Comparison of ENCODE assay signal across 10 cellular contexts in genomic region chr21:43880111-43880985, GRCh38. TPM values are rescaled to one million over a fixed set of nuclear protein-coding genes. Genes with fewer than 3 reads are reported as not detected.
DNase-seq lines count a peak whose midpoint lies in the region; ATAC-seq and FAIRE-seq lines count a peak whose summit lies in the region.
"Had no signal": no experiment of that assay in that cellular context is flagged by ENCODE, and none has a peak within 500 bp of the region (broad histone marks: within the 10 kb centered on the region; RNA-seq: fewer than 3 reads in every experiment).

No MANE protein-coding gene starts in this region.

- no peaks in the 10 kb centered on the region for H3K27me3 ChIP-seq in effector memory CD4-positive, alpha-beta T cell (replicated peaks; ENCODE audit: control insufficient read depth, insufficient read depth, low read length, poor library complexity, severe bottlenecking)

- H3K9me3 ChIP-seq in effector memory CD4-positive, alpha-beta T cell (ENCODE audit: control insufficient read depth, low read length) = no peaks in the 10 kb centered on the region

- intact Hi-C loops in posterior vena cava (cut with DNase I) = loop anchor here in 1 of 2 donors (5.0 kb wide), 1 partner anchor 67 kb away; no protein-coding TSS in a partner anchor

- ATAC-seq in esophagus mucosa (peak; percentile 69), HG02973 (IDR thresholded peaks at IDR 0.05; ENCODE audit: unreplicated experiment) (no peak)

- H3K27ac ChIP-seq in effector memory CD4-positive, alpha-beta T cell (ENCODE audit: insufficient read depth, low read length, poor library complexity, severe bottlenecking) = no peak overlapping the region

- no peaks in the 10 kb centered on the region for H3K36me3 ChIP-seq in effector memory CD4-positive, alpha-beta T cell (ENCODE audit: control insufficient read depth, insufficient read depth, low read length)

- peak; percentile 9 for DNase-seq in NCI-H2029 (lab: John Stamatoyannopoulos, UW)
- DNase-seq in NCI-H2029 treated with DMSO at 0.1 percent for 48 hours (lab: John Stamatoyannopoulos, UW) = no peak
- peak; percentile 34 for DNase-seq in RCC 7860 (ENCODE audit: low spot score)
- DNase-seq in posterior vena cava (ENCODE audit: low spot score) = peak; percentile 70
- DNase-seq in cortex of kidney (lab: John Stamatoyannopoulos, UW) = no peak
- DNase-seq in effector memory CD4-positive, alpha-beta T cell = no peak
- DNase-seq: NCI-H1417, T-helper 1 cell had no signal

- no peak overlapping the region for H3K4me3 ChIP-seq in effector memory CD4-positive, alpha-beta T cell (ENCODE audit: insufficient read depth, low read depth, low read length, poor library complexity, severe bottlenecking)

- FAIRE-seq in RCC 7860 (lab: Jason Lieb, UNC) = peak; percentile 67

- H3K4me1 ChIP-seq in effector memory CD4-positive, alpha-beta T cell (ENCODE audit: control insufficient read depth, insufficient read depth, low read length, poor library complexity, severe bottlenecking) = peaks cover 15% of the 10 kb centered on the region

RNA-seq across cellular contexts. Expression of gene AGPAT3, which starts 15.3 kb away (rescaled TPM):
- 49.1 TPM for total RNA-seq in esophagus mucosa
- total RNA-seq in posterior vena cava = 10 to 100 TPM; 35.3 to 43.2 TPM

Comparison
In these comparisons a context has a peak if more than half of its experiments do, and no peak if none do; other contexts are left out.
1. DNase-seq: peak in NCI-H2029 (single experiment), RCC 7860 (single experiment) and posterior vena cava (single experiment); none in NCI-H2029 treated with DMSO at 0.1 percent for 48 hours (single experiment), cortex of kidney (single experiment) and effector memory CD4-positive, alpha-beta T cell (0 of 3).